Comparison of ENCODE assay signal across 12 cellular contexts in the genomic region with DNA sequence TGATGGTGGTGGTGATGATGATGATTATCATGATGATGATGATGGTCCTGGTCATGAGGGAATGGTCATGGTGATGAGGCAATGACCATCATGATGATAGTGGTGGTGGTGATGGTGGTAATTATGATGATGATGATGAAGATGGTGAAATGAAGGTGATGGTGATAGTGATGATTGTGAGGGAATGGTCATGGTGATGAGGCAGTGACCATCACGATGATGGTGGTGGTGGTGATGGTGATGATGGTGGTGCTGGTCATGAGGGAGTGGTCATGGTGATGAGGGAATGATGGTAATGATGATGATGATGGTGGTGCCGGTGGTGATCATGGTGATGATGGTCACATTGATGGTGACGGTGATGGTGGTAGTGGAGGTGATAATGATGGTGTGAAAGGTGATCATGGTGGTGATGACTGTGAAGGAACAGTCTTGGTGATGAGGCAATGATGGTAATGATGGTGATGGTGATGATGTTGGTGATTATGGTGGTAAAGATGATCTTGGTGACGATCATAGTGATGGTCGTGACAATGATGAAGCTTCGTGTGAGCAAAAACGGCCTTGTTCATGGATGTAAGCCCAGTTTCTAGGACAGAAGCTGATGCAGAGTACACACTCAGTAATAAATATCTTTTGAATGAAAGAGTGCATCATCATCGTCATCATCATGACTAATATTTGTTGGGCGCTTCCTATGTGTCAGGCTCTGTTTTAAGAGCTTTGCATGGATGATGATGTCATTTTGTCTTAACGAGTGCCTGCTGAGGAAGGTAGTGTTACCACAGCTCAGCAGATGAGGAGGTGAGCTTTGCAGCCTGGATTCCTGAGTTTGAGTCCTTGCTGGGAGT. TPM values are rescaled to one million over a fixed set of nuclear protein-coding genes. Genes with fewer than 3 reads are reported as not detected.
A peak's percentile ranks its signal among the peaks of the same experiment; 100 is the strongest.
DNase-seq lines count a peak whose midpoint lies in the region; ATAC-seq and TF ChIP-seq lines count a peak whose summit lies in the region.
"Had no signal": no experiment of that assay in that cellular context is flagged by ENCODE, and none has a peak within 500 bp of the region (broad histone marks: within the 10 kb centered on the region; RNA-seq: fewer than 3 reads in every experiment).

No MANE protein-coding gene starts in this region.

- H3K4me3 ChIP-seq in fibroblast of pulmonary artery (replicated peaks; ENCODE audit: low read depth, low read length): no peak overlapping the region
- no peak overlapping the region for H3K4me3 ChIP-seq in left lung
- H3K4me3 ChIP-seq in MM.1S (ENCODE audit: low read length): no peak overlapping the region
- H3K4me3 ChIP-seq: Peyer's patch, thoracic aorta had no signal

- no peaks in the 10 kb centered on the region for H3K79me2 ChIP-seq in MM.1S (ENCODE audit: low read length)

- no peak overlapping the region for H3K9ac ChIP-seq in MM.1S (ENCODE audit: low read length)

- TF ChIP-seq CTCF in RWPE1 (conservative IDR thresholded peaks at IDR 0.05; ENCODE audit: low read depth) (no peak), fibroblast of pulmonary artery (IDR thresholded peaks at IDR 0.05; ENCODE audit: low read length, missing control alignments) (no peak), left lung (IDR thresholded peaks at IDR 0.05) (no peak), GM13976 (IDR thresholded peaks at IDR 0.05; ENCODE audit: borderline replicate concordance, control extremely low read depth, extremely low read depth, insufficient read depth, missing control alignments) (no peak), MM.1S (IDR thresholded peaks at IDR 0.05; ENCODE audit: low read length) (no peak)

- no peak overlapping the region for H3K27ac ChIP-seq in RWPE1
- no peak overlapping the region for H3K27ac ChIP-seq in left lung
- H3K27ac ChIP-seq in MM.1S (ENCODE audit: low read length): no peak overlapping the region
- H3K27ac ChIP-seq: Peyer's patch, thoracic aorta had no signal

- H3K9me3 ChIP-seq in left lung (no peaks in the 10 kb centered on the region), MM.1S (replicated peaks; ENCODE audit: insufficient read depth, low read length) (no peaks in the 10 kb centered on the region)
- H3K9me3 ChIP-seq: Peyer's patch, thoracic aorta had no signal

- no peaks in the 10 kb centered on the region for H3F3A ChIP-seq in MM.1S (ENCODE audit: insufficient read depth, low read length)

- POLR2A ChIA-PET in RWPE1 (lab: Yijun Ruan, JAX; ENCODE audit: low non-redundant PET): no interaction called here

- H2AFZ ChIP-seq in MM.1S (ENCODE audit: low read length): no peak overlapping the region

- H3K27me3 ChIP-seq in left lung (peaks cover 0 to 5% of the 10 kb centered on the region in 2 donors), MM.1S (replicated peaks; ENCODE audit: insufficient read depth, low read length) (peaks cover 69% of the 10 kb centered on the region)
- H3K27me3 ChIP-seq: Peyer's patch had no signal

- H3K4me1 ChIP-seq in left lung (no peaks in the 10 kb centered on the region), MM.1S (ENCODE audit: low read length) (no peaks in the 10 kb centered on the region)

- no peak for ATAC-seq in left lung
- ATAC-seq: CD8-positive, alpha-beta T cell had no signal

- CTCF ChIA-PET in RWPE1 (lab: Yijun Ruan, JAX): interaction anchor here (1.1 kb wide), 1 partner anchor 86 kb away, joined by 3 read pairs; a partner anchor contains a TSS

- H3K36me3 ChIP-seq in left lung (no peaks in the 10 kb centered on the region), MM.1S (replicated peaks; ENCODE audit: insufficient read depth, low read length) (no peaks in the 10 kb centered on the region)
- H3K36me3 ChIP-seq: Peyer's patch, thoracic aorta had no signal

- intact Hi-C loops in left lung (cut with DNase I): loop anchor here in 1 of 2 donors (10.0 kb wide), 1 partner anchor 85 kb away; a partner anchor contains a TSS

- H3K4me2 ChIP-seq in MM.1S (ENCODE audit: low read depth, low read length): no peak overlapping the region

- in situ Hi-C loops in ACHN (cut with HindIII; ENCODE audit: low pct_ligation_motif_present, low pct_unique_long_range_greater_than_20kb, low sequenced_read_pairs): loop anchor here (10.0 kb wide), 1 partner anchor 105 kb away; a partner anchor contains a TSS
- in situ Hi-C loops in GM13976 (cut with MboI; ENCODE audit: low sequenced_read_pairs, unreplicated experiment): loop anchor here (5.0 kb wide), 1 partner anchor 108 kb away; no protein-coding TSS in a partner anchor

- no peaks in the 10 kb centered on the region for H4K20me1 ChIP-seq in MM.1S (ENCODE audit: insufficient read depth, low read length)

- no peaks in the 10 kb centered on the region for H3K9me2 ChIP-seq in MM.1S (replicated peaks; ENCODE audit: insufficient read depth, low read length)

- peak; percentile 4 for DNase-seq in ACHN
- peak; percentile 67 for DNase-seq in H4 (ENCODE audit: low spot score)
- peak; percentile 28 for DNase-seq in RWPE1 (ENCODE audit: low spot score)
- DNase-seq in fibroblast of pulmonary artery (ENCODE audit: low read depth): peak; percentile 72
- DNase-seq in NCI-H82 treated with DMSO at 0.1 percent for 48 hours (lab: John Stamatoyannopoulos, UW; ENCODE audit: unreplicated experiment): no peak
- DNase-seq in left lung: no peak
- DNase-seq in GM13976 (ENCODE audit: low spot score): no peak
- no peak for DNase-seq in MM.1S
- DNase-seq: CD8-positive, alpha-beta T cell; Peyer's patch had no signal

RNA-seq across cellular contexts. Expression of a gene that starts 17.2 kb away (rescaled TPM):
- total RNA-seq in H4 (2014; rRNA removed; shearing (Covaris generic)): not detected in 2 replicates
- total RNA-seq in left lung: not detected
- total RNA-seq: CD8-positive, alpha-beta T cell; glomerular endothelial cell; Peyer's patch; thoracic aorta had no signal

RNA-seq across cellular contexts. Expression of a gene that starts 25.7 kb away (rescaled TPM):
- not detected in 2 replicates for total RNA-seq in H4 (2014; rRNA removed; shearing (Covaris generic))
- total RNA-seq in left lung: under 1 TPM; 0.26 to 0.50 TPM
- total RNA-seq: CD8-positive, alpha-beta T cell; thoracic aorta had no signal

RNA-seq across cellular contexts. Expression of a gene that starts 31.4 kb away (rescaled TPM):
- total RNA-seq in H4 (2014; rRNA removed; shearing (Covaris generic)): 0.23 and 0.29 TPM in 2 replicates
- 10 to 100 TPM in 1 of 2 donors, 1 to 10 TPM in 1; 5.3 to 45.9 TPM for total RNA-seq in left lung

RNA-seq across cellular contexts. Expression of a gene that starts 34.7 kb away (rescaled TPM):
- 28.0 and 28.9 TPM in 2 replicates for total RNA-seq in H4 (2014; rRNA removed; shearing (Covaris generic))
- total RNA-seq in left lung: 10 to 100 TPM; 22.9 to 37.2 TPM

RNA-seq across cellular contexts. Expression of a gene that starts 43.3 kb away (rescaled TPM):
- 1.4 and 3.9 TPM in 2 replicates for total RNA-seq in H4 (2014; rRNA removed; shearing (Covaris generic))
- 1 to 10 TPM; 8.7 to 9.5 TPM for total RNA-seq in left lung

Comparison
In these comparisons a context has a peak if more than half of its experiments do, and no peak if none do; other contexts are left out.
1. DNase-seq: peak in ACHN (single experiment), H4 (single experiment), RWPE1 (single experiment) and fibroblast of pulmonary artery (single experiment); none in NCI-H82 treated with DMSO at 0.1 percent for 48 hours (single experiment), left lung (0 of 2), GM13976 (single experiment) and MM.1S (single experiment).